In genomic region chr9:6215562-6215961, GRCh38 we compare ENCODE assay signal across 9 cellular contexts. TPM values are rescaled to one million over a fixed set of nuclear protein-coding genes. Genes with fewer than 3 reads are reported as not detected.
DNase-seq lines count a peak whose midpoint lies in the region; ATAC-seq lines count a peak whose summit lies in the region.
"Had no signal": no experiment of that assay in that cellular context is flagged by ENCODE, and none has a peak within 500 bp of the region (broad histone marks: within the 10 kb centered on the region; RNA-seq: fewer than 3 reads in every experiment).

Gene IL33, plus strand, starts transcription at chr9:6215807. Its CDS starts 25,888 bp downstream, at chr9:6241695.

- POLR2A ChIA-PET in activated CD4-positive, alpha-beta memory T cell treated with anti-CD3 and anti-CD28 coated beads for 36 hours (lab: Charles Lee), result no interaction called here

- DNase-seq in NCI-H1105 (lab: John Stamatoyannopoulos, UW) (peak; percentile 77), dermis blood vessel endothelial cell (peak; percentile 35), medulla oblongata (ENCODE audit: extremely low spot score) (peak; percentile 78), cerebellar nuclear complex (lab: John Stamatoyannopoulos, UW) (no peak)
- no peak for DNase-seq in activated CD4-positive, alpha-beta memory T cell treated with anti-CD3 and anti-CD28 coated beads for 36 hours
- DNase-seq in effector CD8-positive, alpha-beta T cell (lab: John Stamatoyannopoulos, UW), result no peak
- DNase-seq: activated naive CD4-positive, alpha-beta T cell treated with anti-CD3 and anti-CD28 coated beads, Interleukin-2, amount 10 ng/mL, durations not matched to agents 7 days and 5 days had no signal

- H3K27ac ChIP-seq in temporal lobe (ENCODE audit: low read depth, low read length), result no peak within 1 kb of the TSS

- intact Hi-C loops in activated CD4-positive, alpha-beta memory T cell treated with anti-CD3 and anti-CD28 coated beads for 36 hours (cut with micrococcal nuclease), result no loop called here

- H3K9me3 Mint-ChIP-seq in activated CD4-positive, alpha-beta memory T cell treated with anti-CD3 and anti-CD28 coated beads for 36 hours, result peaks cover 6% of the 10 kb centered on the region
- peaks cover 4% of the 10 kb centered on the region for H3K9me3 Mint-ChIP-seq in activated T-helper 17 cell treated with anti-CD3 and anti-CD28 coated beads, Interleukin-2, amount 50 U/mL, for 72 hours

- H3K4me3 Mint-ChIP-seq in activated CD4-positive, alpha-beta memory T cell treated with anti-CD3 and anti-CD28 coated beads for 36 hours, result no peak within 1 kb of the TSS
- no peak within 1 kb of the TSS for H3K4me3 Mint-ChIP-seq in activated T-helper 17 cell treated with anti-CD3 and anti-CD28 coated beads, Interleukin-2, amount 50 U/mL, for 72 hours
- H3K4me3 Mint-ChIP-seq: activated naive CD4-positive, alpha-beta T cell treated with anti-CD3 and anti-CD28 coated beads, Interleukin-2, amount 10 ng/mL, durations not matched to agents 7 days and 5 days had no signal

- H3K27ac Mint-ChIP-seq in activated CD4-positive, alpha-beta memory T cell treated with anti-CD3 and anti-CD28 coated beads for 36 hours, result no peak within 1 kb of the TSS
- H3K27ac Mint-ChIP-seq in activated T-helper 17 cell treated with anti-CD3 and anti-CD28 coated beads, Interleukin-2, amount 50 U/mL, for 72 hours, result no peak within 1 kb of the TSS
- H3K27ac Mint-ChIP-seq: activated naive CD4-positive, alpha-beta T cell treated with anti-CD3 and anti-CD28 coated beads, Interleukin-2, amount 10 ng/mL, durations not matched to agents 7 days and 5 days had no signal

- H3K27me3 Mint-ChIP-seq in activated CD4-positive, alpha-beta memory T cell treated with anti-CD3 and anti-CD28 coated beads for 36 hours, result peaks cover 17% of the 10 kb centered on the region
- H3K27me3 Mint-ChIP-seq in activated T-helper 17 cell treated with anti-CD3 and anti-CD28 coated beads, Interleukin-2, amount 50 U/mL, for 72 hours, result peaks cover 25% of the 10 kb centered on the region

- no peaks in the 10 kb centered on the region for H3K4me1 Mint-ChIP-seq in activated CD4-positive, alpha-beta memory T cell treated with anti-CD3 and anti-CD28 coated beads for 36 hours (ENCODE audit: low read depth)
- no peaks in the 10 kb centered on the region for H3K4me1 Mint-ChIP-seq in activated T-helper 17 cell treated with anti-CD3 and anti-CD28 coated beads, Interleukin-2, amount 50 U/mL, for 72 hours
- H3K4me1 Mint-ChIP-seq: activated naive CD4-positive, alpha-beta T cell treated with anti-CD3 and anti-CD28 coated beads, Interleukin-2, amount 10 ng/mL, durations not matched to agents 7 days and 5 days had no signal

- CTCF ChIA-PET in activated CD4-positive, alpha-beta memory T cell treated with anti-CD3 and anti-CD28 coated beads for 36 hours (lab: Charles Lee), result no interaction called here

- no peaks in the 10 kb centered on the region for H3K36me3 Mint-ChIP-seq in activated CD4-positive, alpha-beta memory T cell treated with anti-CD3 and anti-CD28 coated beads for 36 hours
- no peaks in the 10 kb centered on the region for H3K36me3 Mint-ChIP-seq in activated T-helper 17 cell treated with anti-CD3 and anti-CD28 coated beads, Interleukin-2, amount 50 U/mL, for 72 hours (ENCODE audit: low read depth)
- H3K36me3 Mint-ChIP-seq: activated naive CD4-positive, alpha-beta T cell treated with anti-CD3 and anti-CD28 coated beads, Interleukin-2, amount 10 ng/mL, durations not matched to agents 7 days and 5 days had no signal

- no peak for ATAC-seq in activated T-helper 17 cell treated with anti-CD3 and anti-CD28 coated beads, Interleukin-2, amount 50 U/mL, for 72 hours (replicated peaks)

RNA-seq across cellular contexts. Expression of gene IL33, which starts in this region (rescaled TPM):
- 11.8 and 38.5 TPM in 2 replicates for total RNA-seq in dermis blood vessel endothelial cell
- total RNA-seq in temporal lobe, result 14.3 TPM
- not detected for total RNA-seq in activated CD4-positive, alpha-beta memory T cell treated with anti-CD3 and anti-CD28 coated beads for 36 hours
- not detected for total RNA-seq in activated T-helper 17 cell treated with anti-CD3 and anti-CD28 coated beads, Interleukin-2, amount 50 U/mL, for 72 hours

Comparison
In these comparisons a context has a peak if more than half of its experiments do, and no peak if none do; other contexts are left out.
1. RNA of gene IL33 (total RNA-seq): 11.8 to 38.5 TPM in dermis blood vessel endothelial cell and 14.3 TPM in temporal lobe (single experiment); not detected in activated CD4-positive, alpha-beta memory T cell treated with anti-CD3 and anti-CD28 coated beads for 36 hours and not detected in activated T-helper 17 cell treated with anti-CD3 and anti-CD28 coated beads, Interleukin-2, amount 50 U/mL, for 72 hours; every median in the first group is over 10 times any median in the second.
2. DNase-seq: peak in NCI-H1105 (single experiment), dermis blood vessel endothelial cell (single experiment) and medulla oblongata (single experiment); none in cerebellar nuclear complex (0 of 2), activated CD4-positive, alpha-beta memory T cell treated with anti-CD3 and anti-CD28 coated beads for 36 hours (single experiment) and effector CD8-positive, alpha-beta T cell (single experiment).